ENCODE assay signal across 17 cellular contexts in the genomic region with DNA sequence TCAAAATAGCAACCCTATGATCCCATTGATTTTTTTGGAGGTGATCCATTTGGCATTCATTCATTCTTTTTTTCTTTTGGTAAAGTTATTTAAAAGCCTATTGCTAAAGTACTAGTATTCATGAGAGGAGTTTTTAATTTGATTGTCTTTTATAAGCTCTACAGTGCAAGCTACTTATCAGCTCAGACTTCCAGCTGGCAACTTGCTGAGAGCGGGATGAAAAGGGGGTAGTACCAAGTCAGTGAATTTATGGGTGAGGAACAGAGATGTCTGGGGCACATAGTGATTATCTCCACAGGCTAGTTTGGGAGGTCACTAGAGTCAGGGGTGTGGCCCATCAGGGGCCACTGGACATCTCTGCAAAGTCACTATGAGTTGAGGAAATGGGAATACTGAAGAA.
DNase-seq lines count a peak whose midpoint lies in the region; ATAC-seq and TF ChIP-seq lines count a peak whose summit lies in the region.
"Had no signal": no experiment of that assay in that cellular context is flagged by ENCODE, and none has a peak within 500 bp of the region (broad histone marks: within the 10 kb centered on the region; RNA-seq: fewer than 3 reads in every experiment).

No MANE protein-coding gene starts in this region.

- no peaks in the 10 kb centered on the region for H3K27me3 ChIP-seq in BE2C
- H3K27me3 ChIP-seq in osteoblast (ENCODE audit: insufficient read depth, low read length): no peaks in the 10 kb centered on the region
- H3K27me3 ChIP-seq: Peyer's patch had no signal

- H3K4me3 ChIP-seq in BE2C (ENCODE audit: low read depth, low read length): no peak overlapping the region
- no peak overlapping the region for H3K4me3 ChIP-seq in osteoblast (ENCODE audit: insufficient read depth, low read length)
- H3K4me3 ChIP-seq: A549, Peyer's patch had no signal

- no peak overlapping the region for H2AFZ ChIP-seq in osteoblast (ENCODE audit: low read length)

- H4K20me1 ChIP-seq in osteoblast (ENCODE audit: insufficient read depth, low read length): no peaks in the 10 kb centered on the region

- H3K79me2 ChIP-seq in osteoblast (ENCODE audit: insufficient read depth, low read length): no peaks in the 10 kb centered on the region

- DNase-seq in BE2C (peak; percentile 4), DMS 273 (lab: John Stamatoyannopoulos, UW; ENCODE audit: unreplicated experiment) (peak; percentile 87), NCI-H69 (lab: John Stamatoyannopoulos, UW) (peak; percentile 95), cerebellar cortex (ENCODE audit: low spot score) (peak; percentile 85), osteoblast (ENCODE audit: insufficient read length, low spot score, missing footprints) (no peak), NCI-H226 (no peak)
- no peak for DNase-seq in naive thymus-derived CD8-positive, alpha-beta T cell
- no peak for DNase-seq in effector CD4-positive, alpha-beta T cell
- DNase-seq: DMS153, GDM1, NCI-H2081 treated with DMSO at 0.1 percent for 48 hours, NCI-H748 treated with DMSO at 0.1 percent for 48 hours, Peyer's patch, T-helper 1 cell had no signal

- H3K4me1 ChIP-seq in BE2C: peaks cover 17% of the 10 kb centered on the region
- no peaks in the 10 kb centered on the region for H3K4me1 ChIP-seq in osteoblast (ENCODE audit: insufficient read depth, low read length)
- H3K4me1 ChIP-seq: A549, Peyer's patch had no signal

- H3K4me3 Mint-ChIP-seq in naive thymus-derived CD8-positive, alpha-beta T cell: no peak overlapping the region
- H3K4me3 Mint-ChIP-seq: B cell, IgD-negative memory B cell had no signal

- POLR2A ChIA-PET in naive thymus-derived CD8-positive, alpha-beta T cell (lab: Charles Lee): no interaction called here

- TF ChIP-seq CTCF in BE2C (IDR thresholded peaks at IDR 0.05; ENCODE audit: low read depth, low read length) (no peak), osteoblast (IDR thresholded peaks at IDR 0.05; ENCODE audit: extremely low read depth, low read depth, low read length) (no peak)

- no peaks in the 10 kb centered on the region for H3K9me3 Mint-ChIP-seq in naive thymus-derived CD8-positive, alpha-beta T cell
- H3K9me3 Mint-ChIP-seq: IgD-negative memory B cell had no signal

- no peak overlapping the region for H3K27ac Mint-ChIP-seq in naive thymus-derived CD8-positive, alpha-beta T cell
- H3K27ac Mint-ChIP-seq: B cell, IgD-negative memory B cell had no signal

- no peak overlapping the region for H3K4me2 ChIP-seq in osteoblast (ENCODE audit: insufficient read depth, low read length)
- H3K4me2 ChIP-seq: A549 had no signal

- H3K9me3 ChIP-seq in BE2C (no peaks in the 10 kb centered on the region), osteoblast (ENCODE audit: low read depth, low read length) (no peaks in the 10 kb centered on the region)
- H3K9me3 ChIP-seq: A549, Peyer's patch had no signal

- no peaks in the 10 kb centered on the region for H3K4me1 Mint-ChIP-seq in naive thymus-derived CD8-positive, alpha-beta T cell
- H3K4me1 Mint-ChIP-seq: B cell, IgD-negative memory B cell had no signal

- H3K36me3 ChIP-seq in BE2C (no peaks in the 10 kb centered on the region), osteoblast (ENCODE audit: insufficient read depth, low read length) (no peaks in the 10 kb centered on the region)
- H3K36me3 ChIP-seq: Peyer's patch had no signal

- H3K27ac ChIP-seq in osteoblast (ENCODE audit: low read depth, low read length): no peak overlapping the region
- H3K27ac ChIP-seq: A549, Peyer's patch had no signal

- ATAC-seq in naive thymus-derived CD8-positive, alpha-beta T cell: no peak
- ATAC-seq: A549 had no signal

- H3K36me3 Mint-ChIP-seq in naive thymus-derived CD8-positive, alpha-beta T cell: no peaks in the 10 kb centered on the region
- H3K36me3 Mint-ChIP-seq: IgD-negative memory B cell had no signal

- peaks cover 0 to 3% (median 0%) of the 10 kb centered on the region in 5 donors for H3K27me3 Mint-ChIP-seq in naive thymus-derived CD8-positive, alpha-beta T cell
- H3K27me3 Mint-ChIP-seq: B cell, IgD-negative memory B cell had no signal

Comparison
In these comparisons a context has a peak if more than half of its experiments do, and no peak if none do; other contexts are left out.
1. DNase-seq: peak in BE2C (single experiment), DMS 273 (single experiment), NCI-H69 (single experiment) and cerebellar cortex (single experiment); none in naive thymus-derived CD8-positive, alpha-beta T cell (0 of 10), effector CD4-positive, alpha-beta T cell (single experiment), osteoblast (single experiment) and NCI-H226 (single experiment).